Comparison of ENCODE assay signal across 9 cellular contexts in genomic region chr1:210187849-210188585, GRCh38. TPM values are rescaled to one million over a fixed set of nuclear protein-coding genes. Genes with fewer than 3 reads are reported as not detected.
DNase-seq lines count a peak whose midpoint lies in the region; FAIRE-seq and TF ChIP-seq lines count a peak whose summit lies in the region.
"Not testable (repeated sequence)": the region's sequence is repeated elsewhere in the genome, so short reads cannot be mapped to it uniquely, and the experiment has no call there.
"Had no signal": no experiment of that assay in that cellular context is flagged by ENCODE, and none has a peak within 500 bp of the region (broad histone marks: within the 10 kb centered on the region; RNA-seq: fewer than 3 reads in every experiment).

No MANE protein-coding gene starts in this region.

- CTCF ChIA-PET in mammary epithelial cell (lab: Charles Lee; ENCODE audit: low non-redundant PET) = not testable (repeated sequence)

- H3K79me2 ChIP-seq in mammary epithelial cell (ENCODE audit: insufficient read depth, low read length) = not testable (repeated sequence)

- BruUV-seq in mammary epithelial cell (replicated peaks; lab: Mats Ljungman, UMichigan) = not testable (repeated sequence)

- not testable (repeated sequence) for TF ChIP-seq CTCF in AG09319 (IDR thresholded peaks at IDR 0.05; ENCODE audit: low read depth, low read length); mammary epithelial cell (conservative IDR thresholded peaks at IDR 0.05 in 1 of 2, IDR thresholded peaks at IDR 0.05 in 1 of 2; ENCODE audit: extremely low read depth in 1 of 2, insufficient read depth in 1 of 2, low read depth in 1 of 2, low read length in 2 of 2); fibroblast of pulmonary artery (IDR thresholded peaks at IDR 0.05; ENCODE audit: low read length, missing control alignments)

- dilution Hi-C loops in mammary epithelial cell (cut with HindIII; ENCODE audit: low sequenced_read_pairs) = not testable (repeated sequence)

- not testable (repeated sequence) for H3K27me3 ChIP-seq in mammary epithelial cell (ENCODE audit: insufficient read depth, low read length)

- not testable (repeated sequence) for H3K27ac ChIP-seq in mammary epithelial cell (ENCODE audit: insufficient read depth, low read depth, low read length)
- peak overlapping the region; percentile 41 for H3K27ac ChIP-seq in mesodermal cell (ENCODE audit: low read depth, low read length, severe bottlenecking)

- intact Hi-C loops in mammary epithelial cell (cut with micrococcal nuclease) = loop anchor here (2.0 kb wide), 1 partner anchor 43 kb away; no protein-coding TSS in a partner anchor

- FAIRE-seq in urothelium cell line (lab: Jason Lieb, UNC) = peak; percentile 74

- H3K9ac ChIP-seq in mammary epithelial cell (ENCODE audit: insufficient read depth, low read length) = not testable (repeated sequence)

- peak; percentile 2 for DNase-seq in AG09319 (ENCODE audit: extremely low read depth, low read depth)
- DNase-seq in H4 (ENCODE audit: low spot score) = peak; percentile 50
- DNase-seq in M059J (ENCODE audit: low read depth) = peak; percentile 93
- DNase-seq in SW 1271 (lab: John Stamatoyannopoulos, UW) = peak; percentile 37 to 41
- DNase-seq in mammary epithelial cell = peak; percentile 76
- DNase-seq in fibroblast of pulmonary artery (ENCODE audit: low read depth) = peak; percentile 31
- DNase-seq in urothelium cell line (ENCODE audit: low spot score) = not testable (repeated sequence)

- WGBS in mammary epithelial cell (ENCODE audit: low coverage, missing lambda C conversion rate) = 63% methylated on average over 17 of the region's 18 CpGs
- 71 to 83% methylated on average over 12 to 18 of the region's 18 CpGs for WGBS in mesodermal cell (ENCODE audit: insufficient coverage in 2 of 2), 2 experiments

- H3K4me3 ChIP-seq in mammary epithelial cell (replicated peaks in 1 of 3; ENCODE audit: insufficient read depth in 1 of 3, low read depth in 2 of 3, low read length in 3 of 3); fibroblast of pulmonary artery (replicated peaks; ENCODE audit: low read depth, low read length); mesodermal cell (ENCODE audit: extremely low read depth, insufficient read depth, low read length, poor library complexity, severe bottlenecking): not testable (repeated sequence)

- H3K4me1 ChIP-seq in mammary epithelial cell (ENCODE audit: insufficient read depth, low read length) = peaks cover 12% of the 10 kb centered on the region
- H3K4me1 ChIP-seq in mesodermal cell (ENCODE audit: control insufficient read depth, insufficient read depth, low read length, poor library complexity, severe bottlenecking) = peaks cover 14% of the 10 kb centered on the region

- H3K9me3 ChIP-seq in mammary epithelial cell (replicated peaks; ENCODE audit: insufficient read depth, low read length); mesodermal cell (ENCODE audit: control insufficient read depth, low read length): not testable (repeated sequence)

- in situ Hi-C loops in mammary epithelial cell (cut with MboI; ENCODE audit: low sequenced_read_pairs in 2 of 2) = not testable (repeated sequence)

- H2AFZ ChIP-seq in mammary epithelial cell (ENCODE audit: low read depth, low read length) = peak overlapping the region; percentile 25

- H3K36me3 ChIP-seq in mammary epithelial cell (ENCODE audit: insufficient read depth, low read length); mesodermal cell (ENCODE audit: control insufficient read depth, insufficient read depth, low read length): not testable (repeated sequence)

- H4K20me1 ChIP-seq in mammary epithelial cell (ENCODE audit: insufficient read depth, low read length) = not testable (repeated sequence)

- peak overlapping the region; percentile 24 for H3K4me2 ChIP-seq in mammary epithelial cell (ENCODE audit: insufficient read depth, low read depth, low read length)

RNA-seq across cellular contexts. Expression of gene SERTAD4, which starts 44.6 kb away (rescaled TPM):
- total RNA-seq in H4 (2014; rRNA removed; shearing (Covaris generic)) = 3.7 and 8.3 TPM in 2 replicates
- 1.8 and 4.2 TPM in 2 replicates for total RNA-seq in M059J (2014; rRNA removed; shearing (Covaris generic))
- total RNA-seq in mammary epithelial cell = 1 to 10 TPM in 1 of 2 donors, under 1 TPM in 1; 0.67 to 4.8 TPM
- 4.1 TPM for polyA plus RNA-seq in mammary epithelial cell
- polyA minus RNA-seq in mammary epithelial cell = 4.2 TPM
- 7.3 TPM for polyA plus RNA-seq in mesodermal cell (2013, experiment 1 of 2)
- polyA plus RNA-seq in mesodermal cell (2013, experiment 2 of 2) = 7.9 TPM
- total RNA-seq: activated CD8-positive, alpha-beta T cell treated with anti-CD3 and anti-CD28 coated beads, Interleukin-2, amount 10 ng/mL, durations not matched to agents 7 days and 5 days had no signal
